8 cellular contexts compared by ENCODE assay signal in genomic region chr9:95462419-95463121, GRCh38. TPM values are rescaled to one million over a fixed set of nuclear protein-coding genes. Genes with fewer than 3 reads are reported as not detected.
DNase-seq lines count a peak whose midpoint lies in the region; ATAC-seq and TF ChIP-seq lines count a peak whose summit lies in the region.

No MANE protein-coding gene starts in this region.

- H2AFZ ChIP-seq in OCI-LY1 (ENCODE audit: low read length), result no peak overlapping the region

- intact Hi-C loops in esophagus muscularis mucosa (cut with DNase I), result no loop called here

- no peaks in the 10 kb centered on the region for H4K20me1 ChIP-seq in OCI-LY1 (ENCODE audit: insufficient read depth, low read length)

- H3K27ac ChIP-seq in OCI-LY1 (ENCODE audit: low read depth, low read length, poor library complexity, severe bottlenecking) (peak overlapping the region; percentile 100), esophagus muscularis mucosa (replicated peaks in 1 of 4) (peak overlapping the region; percentile 4 to 60 (median 36)), stomach smooth muscle (ENCODE audit: low read length) (peak overlapping the region; percentile 53)

- ATAC-seq in HG03439 (IDR thresholded peaks at IDR 0.05; ENCODE audit: unreplicated experiment), result peak; percentile 93

- H3K36me3 Mint-ChIP-seq in neural crest cell (ENCODE audit: low read depth), result peaks cover 47% of the 10 kb centered on the region

- H3K4me1 Mint-ChIP-seq in neural crest cell, result peaks cover 83% of the 10 kb centered on the region

- H3K4me2 ChIP-seq in OCI-LY1 (ENCODE audit: low read length), result peak overlapping the region; percentile 87

- peak overlapping the region; percentile 78 for H3K4me3 Mint-ChIP-seq in neural crest cell

- WGBS in esophagus muscularis mucosa, result 21% methylated on average over 17 of the region's 21 CpGs

- TF ChIP-seq CTCF in OCI-LY1 (IDR thresholded peaks at IDR 0.05; ENCODE audit: low read length) (no peak), esophagus muscularis mucosa (IDR thresholded peaks at IDR 0.05) (no peak), neural crest cell (conservative IDR thresholded peaks at IDR 0.05) (no peak)

- H3K9me2 ChIP-seq in OCI-LY1 (ENCODE audit: low read depth, low read length), result no peaks in the 10 kb centered on the region

- H3K9ac ChIP-seq in OCI-LY1 (ENCODE audit: low read length), result peak overlapping the region; percentile 74
- no peak overlapping the region for H3K9ac ChIP-seq in stomach smooth muscle (ENCODE audit: low read length in 2 of 2)

- H3K4me3 ChIP-seq in OCI-LY1 (ENCODE audit: low read depth, low read length, poor library complexity, severe bottlenecking) (peak overlapping the region; percentile 54), esophagus muscularis mucosa (peak overlapping the region; percentile 27 to 50 (median 34)), stomach smooth muscle (ENCODE audit: low read length in 2 of 2) (peak overlapping the region in 1 of 2 donors; percentile 40)

- H3K36me3 ChIP-seq in OCI-LY1 (ENCODE audit: insufficient read depth, low read length), result peaks cover 85% of the 10 kb centered on the region
- H3K36me3 ChIP-seq in esophagus muscularis mucosa, result peaks cover 8 to 75% (median 51%) of the 10 kb centered on the region in 4 donors
- peaks cover 5 to 34% of the 10 kb centered on the region in 2 donors for H3K36me3 ChIP-seq in stomach smooth muscle (ENCODE audit: control insufficient read depth in 2 of 2, insufficient read depth in 2 of 2, low read length in 2 of 2)

- DNase-seq in AG20443 (ENCODE audit: low spot score) (peak; percentile 86), GM19238 (ENCODE audit: insufficient read length, low spot score) (peak; percentile 76), activated T-cell treated with anti-CD3 and anti-CD28 coated beads for 48 hours (ENCODE audit: low read depth) (peak; percentile 73), esophagus muscularis mucosa (ENCODE audit: extremely low spot score) (no peak), neural crest cell (ENCODE audit: low read depth, low spot score) (peak; percentile 55)

- H3F3A ChIP-seq in OCI-LY1 (ENCODE audit: insufficient read depth, low read length), result 0 out of 2 replicates have a peak, but pooled peaks cover 3% of the 10 kb centered on the region

- no peaks in the 10 kb centered on the region for H3K27me3 ChIP-seq in OCI-LY1 (ENCODE audit: insufficient read depth, low read length)
- no peaks in the 10 kb centered on the region for H3K27me3 ChIP-seq in esophagus muscularis mucosa
- H3K27me3 ChIP-seq in stomach smooth muscle (ENCODE audit: control insufficient read depth in 1 of 2, insufficient read depth in 2 of 2, low read length in 2 of 2), result no peaks in the 10 kb centered on the region

- H3K9me3 Mint-ChIP-seq in neural crest cell, result no peaks in the 10 kb centered on the region

- no peaks in the 10 kb centered on the region for H3K79me2 ChIP-seq in OCI-LY1 (ENCODE audit: insufficient read depth, low read length)

- H3K27ac Mint-ChIP-seq in neural crest cell (ENCODE audit: unreplicated experiment), result peak overlapping the region; percentile 98

- no peak for TF ChIP-seq POLR2A in esophagus muscularis mucosa (IDR thresholded peaks at IDR 0.05; ENCODE audit: low read depth)

- no peaks in the 10 kb centered on the region for H3K27me3 Mint-ChIP-seq in neural crest cell (ENCODE audit: low read depth)

- H3K9me3 ChIP-seq in OCI-LY1 (ENCODE audit: low read length) (no peaks in the 10 kb centered on the region), esophagus muscularis mucosa (no peaks in the 10 kb centered on the region), stomach smooth muscle (ENCODE audit: control insufficient read depth in 2 of 2, low read length in 2 of 2) (no peaks in the 10 kb centered on the region)

- H3K4me1 ChIP-seq in OCI-LY1 (ENCODE audit: insufficient read depth, low read length, severe bottlenecking) (peaks cover 44% of the 10 kb centered on the region), esophagus muscularis mucosa (peaks cover 16 to 52% (median 42%) of the 10 kb centered on the region in 4 donors), stomach smooth muscle (ENCODE audit: control insufficient read depth, insufficient read depth, low read length) (peaks cover 50% of the 10 kb centered on the region)

- TF ChIP-seq EP300 in esophagus muscularis mucosa (IDR thresholded peaks at IDR 0.05), result no peak

RNA-seq across cellular contexts. Expression of gene PTCH1, which starts 54.2 kb away (rescaled TPM):
- 10 to 100 TPM; 10.8 to 25.1 (median 16.9) TPM for total RNA-seq in esophagus muscularis mucosa
- 70.8 and 75.6 TPM in 2 replicates for total RNA-seq in neural crest cell

Comparison
In these comparisons a context has a peak if more than half of its experiments do, and no peak if none do; other contexts are left out.
1. H3K27ac ChIP-seq: peak in every context shown above with its lines; median percentile 100 in OCI-LY1; 53 in stomach smooth muscle; 36 in esophagus muscularis mucosa.